Comparison of ENCODE assay signal across 6 cellular contexts in the genomic region with DNA sequence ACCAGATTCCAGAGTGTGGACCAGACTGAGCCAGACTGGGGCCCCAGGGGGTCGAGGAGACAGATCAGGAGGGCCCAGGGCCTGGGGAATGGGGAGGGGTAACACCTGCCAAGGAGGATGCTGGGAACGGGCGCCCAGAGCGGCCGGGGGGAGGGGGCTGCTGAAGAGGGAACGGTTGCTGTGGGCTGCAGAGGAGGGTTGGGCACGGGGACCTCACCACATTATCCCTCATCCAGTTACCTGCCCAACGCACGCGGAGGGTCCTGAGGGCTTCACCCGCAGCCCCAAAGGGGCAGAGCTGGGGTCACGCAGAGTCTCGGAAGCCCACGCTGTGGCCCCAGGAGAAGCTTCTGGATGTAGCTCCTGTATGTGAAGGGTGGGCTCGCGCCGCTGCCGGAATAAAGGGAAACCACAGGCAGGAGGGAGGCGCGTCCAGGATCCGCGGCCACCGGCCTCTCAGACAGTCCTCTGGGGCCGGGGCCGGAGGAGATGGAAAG. TPM values are rescaled to one million over a fixed set of nuclear protein-coding genes. Genes with fewer than 3 reads are reported as not detected.
A peak's percentile ranks its signal among the peaks of the same experiment; 100 is the strongest.
DNase-seq lines count a peak whose midpoint lies in the region; ATAC-seq and TF ChIP-seq lines count a peak whose summit lies in the region.

No MANE protein-coding gene starts in this region.

- peaks cover 31% of the 10 kb centered on the region for H4K20me1 ChIP-seq in hepatocyte (ENCODE audit: insufficient read depth, poor library complexity, severe bottlenecking)

- H3K36me3 ChIP-seq in Caco-2 (ENCODE audit: control insufficient read depth, insufficient read depth, low read length) (no peaks in the 10 kb centered on the region), hepatocyte (replicated peaks; ENCODE audit: insufficient read depth, low read depth) (no peaks in the 10 kb centered on the region), upper lobe of right lung (peaks cover 34% of the 10 kb centered on the region)

- no peaks in the 10 kb centered on the region for H3K9me3 Mint-ChIP-seq in Caco-2 (ENCODE audit: unreplicated experiment)

- peaks cover 36% of the 10 kb centered on the region for H3K79me2 ChIP-seq in hepatocyte

- peaks cover 9% of the 10 kb centered on the region for H3K4me1 Mint-ChIP-seq in Caco-2 (ENCODE audit: low read depth, unreplicated experiment)

- H3K27me3 ChIP-seq in Caco-2 (replicated peaks; ENCODE audit: control insufficient read depth, insufficient read depth, low read length) (no peaks in the 10 kb centered on the region), hepatocyte (no peaks in the 10 kb centered on the region), upper lobe of right lung (no peaks in the 10 kb centered on the region)

- H3K9me2 ChIP-seq in hepatocyte (replicated peaks; ENCODE audit: insufficient read depth), result no peaks in the 10 kb centered on the region

- peak overlapping the region; percentile 71 for H3K27ac ChIP-seq in hepatocyte
- H3K27ac ChIP-seq in upper lobe of right lung, result peak overlapping the region; percentile 74

- H3K36me3 Mint-ChIP-seq in Caco-2 (ENCODE audit: insufficient read depth, unreplicated experiment), result peaks cover 15% of the 10 kb centered on the region

- CTCF ChIA-PET in Caco-2 (lab: Charles Lee), result no interaction called here

- H3K4me3 ChIP-seq in Caco-2 (ENCODE audit: low read depth, low read length) (peak overlapping the region; percentile 79), hepatocyte (peak overlapping the region; percentile 37), upper lobe of right lung (peak overlapping the region; percentile 76)

- H2AFZ ChIP-seq in hepatocyte, result peak overlapping the region; percentile 56

- WGBS in hepatocyte (ENCODE audit: low lambda C conversion rate, missing lambda C conversion rate), result 10% methylated on average over 12 of the region's 25 CpGs

- no peak overlapping the region for H3K27ac Mint-ChIP-seq in Caco-2 (ENCODE audit: unreplicated experiment)

- peak overlapping the region; percentile 94 for H3K4me2 ChIP-seq in hepatocyte

- TF ChIP-seq CTCF in Caco-2 (IDR thresholded peaks at IDR 0.05; ENCODE audit: insufficient read depth in 1 of 2, low read depth in 1 of 2, low read length in 1 of 2, severe bottlenecking in 1 of 2, unreplicated experiment in 1 of 2), result no peak
- no peak for TF ChIP-seq CTCF in hepatocyte (IDR thresholded peaks at IDR 0.05; ENCODE audit: poor library complexity)
- TF ChIP-seq CTCF in upper lobe of right lung (IDR thresholded peaks at IDR 0.05), result no peak

- ATAC-seq in upper lobe of right lung, result peak; percentile 3
- no peak for ATAC-seq in HG03196 (IDR thresholded peaks at IDR 0.05; ENCODE audit: unreplicated experiment)
- no peak for ATAC-seq in GM19455 (IDR thresholded peaks at IDR 0.05; ENCODE audit: unreplicated experiment)

- no TSS peak for BruUV-seq in Caco-2 (replicated peaks; lab: Mats Ljungman, UMichigan)

- H3K9me3 ChIP-seq in Caco-2 (no peaks in the 10 kb centered on the region), hepatocyte (ENCODE audit: low read depth) (no peaks in the 10 kb centered on the region), upper lobe of right lung (no peaks in the 10 kb centered on the region)

- H3K4me1 ChIP-seq in Caco-2, result peaks cover 4% of the 10 kb centered on the region
- H3K4me1 ChIP-seq in hepatocyte (ENCODE audit: insufficient read depth), result peaks cover 17% of the 10 kb centered on the region
- peaks cover 14% of the 10 kb centered on the region for H3K4me1 ChIP-seq in upper lobe of right lung

- DNase-seq in Caco-2 (no peak), RPMI7951 (ENCODE audit: low read depth) (peak; percentile 14), hepatocyte (ENCODE audit: low spot score) (peak; percentile 53), upper lobe of right lung (no peak)

- intact Hi-C loops in Caco-2 (cut with micrococcal nuclease; ENCODE audit: unreplicated experiment) (no loop called here), upper lobe of right lung (cut with DNase I) (no loop called here)

- peak overlapping the region; percentile 66 for H3K4me3 Mint-ChIP-seq in Caco-2 (ENCODE audit: unreplicated experiment)

- POLR2A ChIA-PET in Caco-2 (lab: Charles Lee), result no interaction called here

- H3K27me3 Mint-ChIP-seq in Caco-2 (ENCODE audit: insufficient read depth, unreplicated experiment), result no peaks in the 10 kb centered on the region

RNA-seq across cellular contexts. Expression of gene SELENOO, which starts 0.9 kb away (rescaled TPM):
- total RNA-seq in Caco-2 (2022) (29.3 and 29.5 TPM in 2 replicates), hepatocyte (27.3 and 31.6 TPM in 2 replicates), upper lobe of right lung (17.6 TPM)
- total RNA-seq in RPMI7951 (2014; rRNA removed; shearing (Covaris generic)), result 9.4 and 13.7 TPM in 2 replicates
- 35.2 and 37.7 TPM in 2 replicates for polyA plus RNA-seq in hepatocyte

RNA-seq across cellular contexts. Expression of gene TRABD, which starts 14.2 kb away (rescaled TPM):
- total RNA-seq in Caco-2 (2022), result 33.5 and 35.0 TPM in 2 replicates
- total RNA-seq in RPMI7951 (2014; rRNA removed; shearing (Covaris generic)), result 11.2 and 11.6 TPM in 2 replicates
- total RNA-seq in hepatocyte, result 25.4 and 25.9 TPM in 2 replicates
- 62.3 and 70.5 TPM in 2 replicates for polyA plus RNA-seq in hepatocyte
- 36.5 TPM for total RNA-seq in upper lobe of right lung

RNA-seq across cellular contexts. Expression of gene PANX2, which starts 29.4 kb away (rescaled TPM):
- total RNA-seq in Caco-2 (2022) (2.2 and 2.6 TPM in 2 replicates), hepatocyte (0.60 and 2.1 TPM in 2 replicates), upper lobe of right lung (3.0 TPM)
- 0.49 TPM in 1 of 2 replicates, not detected in the other for total RNA-seq in RPMI7951 (2014; rRNA removed; shearing (Covaris generic))
- 0.44 and 1.2 TPM in 2 replicates for polyA plus RNA-seq in hepatocyte

RNA-seq across cellular contexts. Expression of gene TUBGCP6, which starts 44.9 kb away (rescaled TPM):
- total RNA-seq in Caco-2 (2022) (29.3 and 34.2 TPM in 2 replicates), hepatocyte (14.0 and 26.2 TPM in 2 replicates), upper lobe of right lung (51.3 TPM)
- 6.7 and 7.1 TPM in 2 replicates for total RNA-seq in RPMI7951 (2014; rRNA removed; shearing (Covaris generic))
- 31.5 and 44.1 TPM in 2 replicates for polyA plus RNA-seq in hepatocyte

RNA-seq across cellular contexts. Expression of gene HDAC10, which starts 51.2 kb away (rescaled TPM):
- total RNA-seq in Caco-2 (2022) (61.3 and 63.5 TPM in 2 replicates), hepatocyte (21.5 and 23.8 TPM in 2 replicates), upper lobe of right lung (48.9 TPM)
- total RNA-seq in RPMI7951 (2014; rRNA removed; shearing (Covaris generic)), result 4.2 and 5.0 TPM in 2 replicates
- 30.2 and 40.5 TPM in 2 replicates for polyA plus RNA-seq in hepatocyte

Comparison
In these comparisons a context has a peak if more than half of its experiments do, and no peak if none do; other contexts are left out.
1. DNase-seq: peak in RPMI7951 (single experiment) and hepatocyte (single experiment); none in Caco-2 (0 of 2) and upper lobe of right lung (single experiment).
2. Peak in every context shown above with its lines, with median percentiles within 50 percentile points of each other: H3K4me3 ChIP-seq.